Comparison of ENCODE assay signal across 8 cellular contexts in genomic region chr1:150922519-150922975, GRCh38.
A peak's percentile ranks its signal among the peaks of the same experiment; 100 is the strongest.
DNase-seq lines count a peak whose midpoint lies in the region; ATAC-seq and TF ChIP-seq lines count a peak whose summit lies in the region.

No MANE protein-coding gene starts in this region.

- peak; percentile 43 for ATAC-seq in HG03159 (IDR thresholded peaks at IDR 0.05; ENCODE audit: unreplicated experiment)
- ATAC-seq in HG03039 (IDR thresholded peaks at IDR 0.05; ENCODE audit: unreplicated experiment) = no peak

- H3K4me3 ChIP-seq in WI38 (ENCODE audit: low read depth, low read length) = no peak overlapping the region

- peak; percentile 73 for TF ChIP-seq CTCF in GM13976 (IDR thresholded peaks at IDR 0.05; ENCODE audit: borderline replicate concordance, control extremely low read depth, extremely low read depth, insufficient read depth, missing control alignments)
- TF ChIP-seq CTCF in WI38 (IDR thresholded peaks at IDR 0.05; ENCODE audit: low read depth, low read length) = peak; percentile 71

- in situ Hi-C loops in GM13976 (cut with MboI; ENCODE audit: low sequenced_read_pairs, unreplicated experiment) = no loop called here
- in situ Hi-C loops in T47D (cut with HindIII; ENCODE audit: low pct_unique_long_range_greater_than_20kb, low sequenced_read_pairs) = no loop called here

- peak; percentile 85 for DNase-seq in GM13976 (ENCODE audit: low spot score)
- peak; percentile 82 for DNase-seq in NCI-H2227 treated with DMSO at 0.1 percent for 48 hours (lab: John Stamatoyannopoulos, UW)
- DNase-seq in T47D (ENCODE audit: low read depth in 1 of 2, low spot score in 1 of 2) = peak; percentile 38 to 89
- peak; percentile 94 for DNase-seq in kidney glomerular epithelial cell (lab: John Stamatoyannopoulos, UW)
- peak; percentile 77 for DNase-seq in stimulated activated CD4-positive, alpha-beta T cell treated with anti-CD3 and anti-CD28 coated beads, Interleukin-2, amount 100 ng/mL, for 4 hours (ENCODE audit: low read depth)
